1 cellular context compared by ENCODE assay signal in genomic region chr7:157056246-157056645, GRCh38.
TF ChIP-seq lines count a peak whose summit lies in the region.

No MANE protein-coding gene starts in this region.

TF ChIP-seq in HCT116, 20 proteins besides CTCF, POLR2A, EP300 and RAD21 (continued from another document):
- TF ChIP-seq, protein P1, sequence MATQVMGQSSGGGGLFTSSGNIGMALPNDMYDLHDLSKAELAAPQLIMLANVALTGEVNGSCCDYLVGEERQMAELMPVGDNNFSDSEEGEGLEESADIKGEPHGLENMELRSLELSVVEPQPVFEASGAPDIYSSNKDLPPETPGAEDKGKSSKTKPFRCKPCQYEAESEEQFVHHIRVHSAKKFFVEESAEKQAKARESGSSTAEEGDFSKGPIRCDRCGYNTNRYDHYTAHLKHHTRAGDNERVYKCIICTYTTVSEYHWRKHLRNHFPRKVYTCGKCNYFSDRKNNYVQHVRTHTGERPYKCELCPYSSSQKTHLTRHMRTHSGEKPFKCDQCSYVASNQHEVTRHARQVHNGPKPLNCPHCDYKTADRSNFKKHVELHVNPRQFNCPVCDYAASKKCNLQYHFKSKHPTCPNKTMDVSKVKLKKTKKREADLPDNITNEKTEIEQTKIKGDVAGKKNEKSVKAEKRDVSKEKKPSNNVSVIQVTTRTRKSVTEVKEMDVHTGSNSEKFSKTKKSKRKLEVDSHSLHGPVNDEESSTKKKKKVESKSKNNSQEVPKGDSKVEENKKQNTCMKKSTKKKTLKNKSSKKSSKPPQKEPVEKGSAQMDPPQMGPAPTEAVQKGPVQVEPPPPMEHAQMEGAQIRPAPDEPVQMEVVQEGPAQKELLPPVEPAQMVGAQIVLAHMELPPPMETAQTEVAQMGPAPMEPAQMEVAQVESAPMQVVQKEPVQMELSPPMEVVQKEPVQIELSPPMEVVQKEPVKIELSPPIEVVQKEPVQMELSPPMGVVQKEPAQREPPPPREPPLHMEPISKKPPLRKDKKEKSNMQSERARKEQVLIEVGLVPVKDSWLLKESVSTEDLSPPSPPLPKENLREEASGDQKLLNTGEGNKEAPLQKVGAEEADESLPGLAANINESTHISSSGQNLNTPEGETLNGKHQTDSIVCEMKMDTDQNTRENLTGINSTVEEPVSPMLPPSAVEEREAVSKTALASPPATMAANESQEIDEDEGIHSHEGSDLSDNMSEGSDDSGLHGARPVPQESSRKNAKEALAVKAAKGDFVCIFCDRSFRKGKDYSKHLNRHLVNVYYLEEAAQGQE (IDR thresholded peaks at IDR 0.05; ENCODE audit: low read depth): no peak
- TF ChIP-seq, protein P2, sequence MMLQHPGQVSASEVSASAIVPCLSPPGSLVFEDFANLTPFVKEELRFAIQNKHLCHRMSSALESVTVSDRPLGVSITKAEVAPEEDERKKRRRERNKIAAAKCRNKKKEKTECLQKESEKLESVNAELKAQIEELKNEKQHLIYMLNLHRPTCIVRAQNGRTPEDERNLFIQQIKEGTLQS (IDR thresholded peaks at IDR 0.05): no peak
- TF ChIP-seq ZFX (IDR thresholded peaks at IDR 0.05) (no peak), SP1 (IDR thresholded peaks at IDR 0.05; ENCODE audit: low read depth) (no peak), FOSL1 (IDR thresholded peaks at IDR 0.05; ENCODE audit: low read depth) (no peak), JUND (IDR thresholded peaks at IDR 0.05) (no peak)
